In the genomic region with DNA sequence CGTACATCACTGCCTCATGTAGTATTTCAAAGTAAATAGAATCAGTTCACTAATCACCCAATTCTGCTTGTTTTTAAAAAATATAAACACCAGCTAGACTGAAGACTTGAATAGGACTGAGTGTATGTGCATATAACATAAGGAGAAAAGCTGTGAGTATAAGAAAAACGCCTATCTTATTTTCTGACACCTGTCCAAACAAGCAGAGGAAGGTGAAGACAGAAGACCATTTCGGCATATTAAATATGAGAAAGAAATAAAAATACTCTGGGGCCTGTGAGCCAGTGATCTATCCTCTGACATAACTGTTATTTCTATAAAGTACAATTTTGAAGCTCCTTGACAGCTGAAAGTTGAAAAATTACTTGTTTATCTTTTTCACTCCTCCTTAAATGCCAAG, we compare ENCODE assay signal across 38 cellular contexts.
"Had no signal": no experiment of that assay in that cellular context is flagged by ENCODE, and none has a peak within 500 bp of the region (broad histone marks: within the 10 kb centered on the region; RNA-seq: fewer than 3 reads in every experiment).

No MANE protein-coding gene starts in this region.

- H3K36me3 ChIP-seq: adrenal gland, ascending aorta, brain microvascular endothelial cell, breast epithelium, cardiac muscle cell had no signal

- H3K9me3 Mint-ChIP-seq: activated naive CD4-positive, alpha-beta T cell treated with anti-CD3 and anti-CD28 coated beads for 36 hours; activated naive CD4-positive, alpha-beta T cell treated with anti-CD3 and anti-CD28 coated beads, Interleukin-2, amount 10 ng/mL, durations not matched to agents 7 days and 5 days; activated naive CD4-positive, alpha-beta T cell treated with anti-CD3 and anti-CD28 coated beads, Interleukin-2, amount 50 U/mL, for 72 hours; activated naive CD8-positive, alpha-beta T cell treated with anti-CD3 and anti-CD28 coated beads for 36 hours; activated naive CD8-positive, alpha-beta T cell treated with anti-CD3 and anti-CD28 coated beads, Interleukin-2, amount 10 ng/mL, durations not matched to agents 7 days and 5 days; activated naive CD8-positive, alpha-beta T cell treated with anti-CD3 and anti-CD28 coated beads, Interleukin-2, amount 50 U/mL, for 24 hours; activated T-cell treated with anti-CD3 and anti-CD28 coated beads, Interleukin-2, amount 50 U/mL, for 24 hours; activated T-cell treated with anti-CD3 and anti-CD28 coated beads, Interleukin-2, amount 50 U/mL, for 4 hours; activated T-cell treated with anti-CD3 and anti-CD28 coated beads, Interleukin-2, amount 50 U/mL, for 72 hours; activated T-helper 1 cell treated with anti-CD3 and anti-CD28 coated beads, Interleukin-12 subunit alpha, Interleukin-12 subunit beta, Interleukin-2, Interleukin-4 antibody, amounts not matched to agents 30 ng/mL and 10 ng/mL and 1 ng/mL, durations not matched to agents 14 hours and 24 hours and 36 hours; activated T-helper 17 cell treated with anti-CD3 and anti-CD28 coated beads, Interleukin-2, amount 50 U/mL, for 72 hours; activated T-helper 2 cell treated with anti-CD3 and anti-CD28 coated beads, Interferon-gamma antibody, Interleukin-2, Interleukin-4, amounts not matched to agents 10 μg/mL and 5 μg/mL and 100 μg/mL, durations not matched to agents 14 hours and 24 hours and 36 hours; central memory CD8-positive, alpha-beta T cell had no signal

- H3K36me3 Mint-ChIP-seq: activated naive CD4-positive, alpha-beta T cell treated with anti-CD3 and anti-CD28 coated beads, Interleukin-2, amount 10 ng/mL, durations not matched to agents 7 days and 5 days; activated naive CD4-positive, alpha-beta T cell treated with anti-CD3 and anti-CD28 coated beads, Interleukin-2, amount 50 U/mL, for 24 hours; activated naive CD4-positive, alpha-beta T cell treated with anti-CD3 and anti-CD28 coated beads, Interleukin-2, amount 50 U/mL, for 72 hours; activated naive CD8-positive, alpha-beta T cell treated with anti-CD3 and anti-CD28 coated beads for 36 hours; activated naive CD8-positive, alpha-beta T cell treated with anti-CD3 and anti-CD28 coated beads, Interleukin-2, amount 10 ng/mL, durations not matched to agents 7 days and 5 days; brain had no signal

- H3K4me1 Mint-ChIP-seq: activated naive CD4-positive, alpha-beta T cell treated with anti-CD3 and anti-CD28 coated beads, Interleukin-2, amount 10 ng/mL, durations not matched to agents 7 days and 5 days; activated naive CD4-positive, alpha-beta T cell treated with anti-CD3 and anti-CD28 coated beads, Interleukin-2, amount 50 U/mL, for 24 hours; activated naive CD8-positive, alpha-beta T cell treated with anti-CD3 and anti-CD28 coated beads for 36 hours; activated naive CD8-positive, alpha-beta T cell treated with anti-CD3 and anti-CD28 coated beads, Interleukin-2, amount 50 U/mL, for 24 hours; activated T-helper 17 cell treated with anti-CD3 and anti-CD28 coated beads, Interleukin-2, amount 50 U/mL, for 72 hours; brain; central memory CD8-positive, alpha-beta T cell had no signal

- H3K27ac Mint-ChIP-seq: activated naive CD4-positive, alpha-beta T cell treated with anti-CD3 and anti-CD28 coated beads for 36 hours; activated naive CD4-positive, alpha-beta T cell treated with anti-CD3 and anti-CD28 coated beads, Interleukin-2, amount 10 ng/mL, durations not matched to agents 7 days and 5 days; activated naive CD4-positive, alpha-beta T cell treated with anti-CD3 and anti-CD28 coated beads, Interleukin-2, amount 50 U/mL, for 24 hours; activated naive CD8-positive, alpha-beta T cell; activated naive CD8-positive, alpha-beta T cell treated with anti-CD3 and anti-CD28 coated beads for 36 hours; activated naive CD8-positive, alpha-beta T cell treated with anti-CD3 and anti-CD28 coated beads, Interleukin-2, amount 10 ng/mL, durations not matched to agents 7 days and 5 days; activated naive CD8-positive, alpha-beta T cell treated with anti-CD3 and anti-CD28 coated beads, Interleukin-2, amount 50 U/mL, for 24 hours; activated T-cell treated with anti-CD3 and anti-CD28 coated beads, Interleukin-2, amount 50 U/mL, for 24 hours; activated T-cell treated with anti-CD3 and anti-CD28 coated beads, Interleukin-2, amount 50 U/mL, for 72 hours; activated T-helper 1 cell treated with anti-CD3 and anti-CD28 coated beads, Interleukin-12 subunit alpha, Interleukin-12 subunit beta, Interleukin-2, Interleukin-4 antibody, amounts not matched to agents 30 ng/mL and 10 ng/mL and 1 ng/mL, durations not matched to agents 14 hours and 24 hours and 36 hours; activated T-helper 17 cell treated with anti-CD3 and anti-CD28 coated beads, Interleukin-2, amount 50 U/mL, for 72 hours; activated T-helper 2 cell treated with anti-CD3 and anti-CD28 coated beads, Interferon-gamma antibody, Interleukin-2, Interleukin-4, amounts not matched to agents 10 μg/mL and 5 μg/mL and 100 μg/mL, durations not matched to agents 14 hours and 24 hours and 36 hours; brain had no signal

- H3K9me3 ChIP-seq: adrenal gland, ascending aorta, body of pancreas, breast epithelium had no signal

- H3K27ac ChIP-seq: adrenal gland, ascending aorta, body of pancreas, brain microvascular endothelial cell, breast epithelium, cardiac muscle cell had no signal

- H3K27me3 ChIP-seq: adrenal gland, ascending aorta, body of pancreas, brain microvascular endothelial cell, breast epithelium, cardiac muscle cell had no signal

- H3K27me3 Mint-ChIP-seq: activated naive CD8-positive, alpha-beta T cell treated with anti-CD3 and anti-CD28 coated beads for 36 hours had no signal

- DNase-seq: activated effector memory CD4-positive, alpha-beta T cell treated with anti-CD3 and anti-CD28 coated beads, Interleukin-2, amount 50 U/mL, for 16 hours; activated effector memory CD4-positive, alpha-beta T cell treated with Interleukin-2 at 50 U/mL for 16 hours; activated gamma-delta T cell; activated gamma-delta T cell treated with Interleukin-2 at 50 U/mL for 16 hours; activated naive CD4-positive, alpha-beta T cell; activated naive CD4-positive, alpha-beta T cell treated with anti-CD3 and anti-CD28 coated beads for 36 hours; activated naive CD4-positive, alpha-beta T cell treated with anti-CD3 and anti-CD28 coated beads, Interleukin-2, amount 10 ng/mL, durations not matched to agents 7 days and 5 days; activated naive CD4-positive, alpha-beta T cell treated with anti-CD3 and anti-CD28 coated beads, Interleukin-2, amount 50 U/mL, for 16 hours; activated naive CD4-positive, alpha-beta T cell treated with Interleukin-2 at 50 U/mL for 16 hours; activated naive CD8-positive, alpha-beta T cell treated with anti-CD3 and anti-CD28 coated beads for 36 hours; activated naive CD8-positive, alpha-beta T cell treated with anti-CD3 and anti-CD28 coated beads, Interleukin-2, amount 10 ng/mL, durations not matched to agents 7 days and 5 days; activated naive CD8-positive, alpha-beta T cell treated with anti-CD3 and anti-CD28 coated beads, Interleukin-2, amount 50 U/mL, for 24 hours; activated T-cell treated with anti-CD3 and anti-CD28 coated beads, Interleukin-2, amount 50 U/mL, for 1 hour; activated T-cell treated with anti-CD3 and anti-CD28 coated beads, Interleukin-2, amount 50 U/mL, for 24 hours; activated T-cell treated with anti-CD3 and anti-CD28 coated beads, Interleukin-2, amount 50 U/mL, for 4 hours; activated T-cell treated with anti-CD3 and anti-CD28 coated beads, Interleukin-2, amount 50 U/mL, for 48 hours; activated T-cell treated with anti-CD3 and anti-CD28 coated beads, Interleukin-2, amount 50 U/mL, for 72 hours; adrenal gland; amniotic stem cell; amygdala; anterior cingulate cortex; aorta; body of pancreas; brain microvascular endothelial cell; caudate nucleus; central memory CD4-positive, alpha-beta T cell; cerebellar nuclear complex had no signal

- H3K4me1 ChIP-seq: adrenal gland, ascending aorta, body of pancreas, breast epithelium had no signal

- ATAC-seq: activated naive CD4-positive, alpha-beta T cell treated with anti-CD3 and anti-CD28 coated beads, Interleukin-2, amount 50 U/mL, for 72 hours; activated naive CD8-positive, alpha-beta T cell treated with anti-CD3 and anti-CD28 coated beads, Interleukin-2, amount 50 U/mL, for 24 hours; activated T-cell treated with anti-CD3 and anti-CD28 coated beads, Interleukin-2, amount 50 U/mL, for 4 hours; activated T-cell treated with anti-CD3 and anti-CD28 coated beads, Interleukin-2, amount 50 U/mL, for 72 hours; activated T-helper 17 cell treated with anti-CD3 and anti-CD28 coated beads, Interleukin-2, amount 50 U/mL, for 72 hours; body of pancreas had no signal

- H3K4me3 Mint-ChIP-seq: activated naive CD4-positive, alpha-beta T cell treated with anti-CD3 and anti-CD28 coated beads for 36 hours; activated naive CD4-positive, alpha-beta T cell treated with anti-CD3 and anti-CD28 coated beads, Interleukin-2, amount 10 ng/mL, durations not matched to agents 7 days and 5 days; activated naive CD4-positive, alpha-beta T cell treated with anti-CD3 and anti-CD28 coated beads, Interleukin-2, amount 50 U/mL, for 24 hours; activated naive CD8-positive, alpha-beta T cell; activated naive CD8-positive, alpha-beta T cell treated with anti-CD3 and anti-CD28 coated beads for 36 hours; activated naive CD8-positive, alpha-beta T cell treated with anti-CD3 and anti-CD28 coated beads, Interleukin-2, amount 10 ng/mL, durations not matched to agents 7 days and 5 days; activated naive CD8-positive, alpha-beta T cell treated with anti-CD3 and anti-CD28 coated beads, Interleukin-2, amount 50 U/mL, for 24 hours; activated T-cell treated with anti-CD3 and anti-CD28 coated beads, Interleukin-2, amount 50 U/mL, for 24 hours; activated T-cell treated with anti-CD3 and anti-CD28 coated beads, Interleukin-2, amount 50 U/mL, for 4 hours; activated T-cell treated with anti-CD3 and anti-CD28 coated beads, Interleukin-2, amount 50 U/mL, for 72 hours; activated T-helper 1 cell treated with anti-CD3 and anti-CD28 coated beads, Interleukin-12 subunit alpha, Interleukin-12 subunit beta, Interleukin-2, Interleukin-4 antibody, amounts not matched to agents 30 ng/mL and 10 ng/mL and 1 ng/mL, durations not matched to agents 14 hours and 24 hours and 36 hours; activated T-helper 17 cell treated with anti-CD3 and anti-CD28 coated beads, Interleukin-2, amount 50 U/mL, for 72 hours; brain; central memory CD8-positive, alpha-beta T cell had no signal

- H3K4me3 ChIP-seq: adrenal gland, ascending aorta, body of pancreas, breast epithelium, cardiac muscle cell had no signal
